In the genomic region with DNA sequence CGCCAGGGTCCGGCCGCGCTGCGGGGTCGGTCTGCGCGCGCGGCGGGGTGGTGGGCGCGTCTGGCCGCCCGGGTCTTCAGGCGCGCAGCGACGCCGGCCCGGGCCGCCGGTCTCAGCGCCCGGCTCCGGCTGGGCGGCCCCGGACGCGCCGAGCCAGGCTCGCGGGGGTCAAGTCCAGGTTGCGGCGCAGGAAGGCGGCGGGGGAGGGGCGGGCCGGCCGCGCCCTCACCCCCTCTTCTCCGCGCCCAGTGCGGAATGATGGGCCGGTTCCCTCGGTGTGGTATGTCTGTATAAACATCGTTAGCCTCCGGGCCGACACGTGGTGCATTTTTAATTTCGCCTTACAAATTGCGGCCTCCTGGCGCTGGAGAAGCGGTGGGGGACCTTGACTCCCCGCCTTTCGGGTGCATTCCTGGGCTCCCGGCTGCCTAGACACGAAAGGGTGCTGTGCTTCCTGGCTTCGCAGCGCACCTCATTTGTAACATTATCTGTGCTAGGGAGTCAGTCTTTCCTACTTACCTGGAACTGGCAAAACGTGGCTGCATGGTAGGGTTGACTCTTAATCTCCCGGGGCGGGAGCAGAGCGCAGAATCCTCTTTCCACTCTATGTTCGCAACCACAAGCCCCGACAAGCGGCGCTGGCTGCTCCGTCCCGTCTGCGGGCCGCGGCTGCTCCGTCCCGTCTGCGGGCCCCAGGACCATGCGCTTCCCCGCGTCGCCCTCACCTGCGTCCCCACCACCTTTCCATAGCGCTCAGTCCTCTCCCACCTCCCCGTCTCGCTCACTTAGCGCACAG, we compare ENCODE assay signal across 1 cellular context.
TF ChIP-seq lines count a peak whose summit lies in the region.

No MANE protein-coding gene starts in this region.

TF ChIP-seq in GM23338, 12 proteins besides CTCF, POLR2A, EP300 and RAD21 (continued from another document):
- no peak for TF ChIP-seq ZNF462 (CRISPR knock-in tag; IDR thresholded peaks at IDR 0.05)
- TF ChIP-seq POLR2AphosphoS5 (IDR thresholded peaks at IDR 0.05; ENCODE audit: low read depth) = no peak
